Comparison of ENCODE assay signal across 8 cellular contexts in genomic region chr5:72268753-72269410, GRCh38. TPM values are rescaled to one million over a fixed set of nuclear protein-coding genes. Genes with fewer than 3 reads are reported as not detected.
A peak's percentile ranks its signal among the peaks of the same experiment; 100 is the strongest.
DNase-seq lines count a peak whose midpoint lies in the region; ATAC-seq, FAIRE-seq and TF ChIP-seq lines count a peak whose summit lies in the region.

No MANE protein-coding gene starts in this region.

- no peak for FAIRE-seq in kidney (lab: Jason Lieb, UNC)

- H3K36me3 ChIP-seq in HAP-1 (replicated peaks) (peaks cover 3% of the 10 kb centered on the region), SJCRH30 (peaks cover 10% of the 10 kb centered on the region), kidney (ENCODE audit: control insufficient read depth in 1 of 2, insufficient read depth in 2 of 2, low read length in 2 of 2) (no peaks in the 10 kb centered on the region)

- no peak overlapping the region for H3K27ac Mint-ChIP-seq in Calu3 (ENCODE audit: unreplicated experiment)

- in situ Hi-C loops in HAP-1 (cut with MboI; ENCODE audit: low sequenced_read_pairs) = no loop called here

- ATAC-seq in GM19467 (IDR thresholded peaks at IDR 0.05; ENCODE audit: unreplicated experiment) = no peak

- H3K9ac ChIP-seq in kidney (ENCODE audit: low read length in 2 of 2) = no peak overlapping the region

- BruUV-seq in Calu3 (replicated peaks; lab: Mats Ljungman, UMichigan) = no TSS peak

- CTCF ChIA-PET in Calu3 (lab: Charles Lee) = no interaction called here

- no peaks in the 10 kb centered on the region for H3K9me3 Mint-ChIP-seq in Calu3 (ENCODE audit: low read depth, unreplicated experiment)

- no peak overlapping the region for H3K4me3 ChIP-seq in HAP-1
- no peak overlapping the region for H3K4me3 ChIP-seq in SJCRH30
- no peak overlapping the region for H3K4me3 ChIP-seq in kidney (ENCODE audit: low read length in 2 of 2)

- H3K36me3 Mint-ChIP-seq in Calu3 (ENCODE audit: insufficient read depth, unreplicated experiment) = peaks cover 4% of the 10 kb centered on the region

- H3K4me1 ChIP-seq in HAP-1 (no peaks in the 10 kb centered on the region), SJCRH30 (no peaks in the 10 kb centered on the region), kidney (ENCODE audit: control insufficient read depth in 1 of 2, insufficient read depth in 1 of 2, low read depth in 1 of 2, low read length in 2 of 2) (peaks cover 0 to 4% of the 10 kb centered on the region in 2 donors)

- no peaks in the 10 kb centered on the region for H3K9me3 ChIP-seq in HAP-1
- H3K9me3 ChIP-seq in SJCRH30 (replicated peaks) = no peaks in the 10 kb centered on the region
- no peaks in the 10 kb centered on the region for H3K9me3 ChIP-seq in kidney (ENCODE audit: control insufficient read depth in 1 of 2, low read length in 2 of 2)

- H3K27me3 Mint-ChIP-seq in Calu3 (ENCODE audit: unreplicated experiment) = no peaks in the 10 kb centered on the region

- no peak overlapping the region for H3K4me3 Mint-ChIP-seq in Calu3 (ENCODE audit: low read depth, unreplicated experiment)

- DNase-seq in Calu3 = peak; percentile 71
- DNase-seq in HAP-1 (ENCODE audit: low spot score in 2 of 2) = peak; percentile 49 to 84
- DNase-seq in SJCRH30 = peak; percentile 67 to 79
- DNase-seq in amniotic stem cell (lab: John Stamatoyannopoulos, UW) = peak; percentile 35
- no peak for DNase-seq in kidney
- peak; percentile 15 for DNase-seq in stimulated activated CD8-positive, alpha-beta memory T cell treated with anti-CD3 and anti-CD28 coated beads, Interleukin-15, amount 100 ng/mL, for 1 hour (ENCODE audit: low read depth)
- no peak for DNase-seq in GDM1 (lab: John Stamatoyannopoulos, UW)

- peak; percentile 55 for TF ChIP-seq CTCF in Calu3 (IDR thresholded peaks at IDR 0.05; ENCODE audit: unreplicated experiment)
- peak; percentile 12 for TF ChIP-seq CTCF in kidney (IDR thresholded peaks at IDR 0.05; ENCODE audit: borderline replicate concordance, extremely low read depth, insufficient read depth)

- no peaks in the 10 kb centered on the region for H3K27me3 ChIP-seq in HAP-1 (ENCODE audit: low read depth)
- H3K27me3 ChIP-seq in SJCRH30 = no peaks in the 10 kb centered on the region

- intact Hi-C loops in Calu3 (cut with micrococcal nuclease; ENCODE audit: unreplicated experiment) = loop anchor here (1.0 to 2.0 kb wide), 2 partner anchors 130 to 491 kb away; no protein-coding TSS in a partner anchor
- intact Hi-C loops in kidney (cut with DNase I) = no loop called here

- H3K4me1 Mint-ChIP-seq in Calu3 (ENCODE audit: low read depth, unreplicated experiment) = peaks cover 8% of the 10 kb centered on the region

- no peak overlapping the region for H3K27ac ChIP-seq in SJCRH30
- no peak overlapping the region for H3K27ac ChIP-seq in kidney (ENCODE audit: low read depth in 2 of 2, low read length in 2 of 2)

RNA-seq across cellular contexts. Expression of gene MRPS27, which starts 51.2 kb away (rescaled TPM):
- 57.7 and 61.2 TPM in 2 replicates for total RNA-seq in Calu3 (2022)
- 98.5 and 105 TPM in 2 replicates for total RNA-seq in SJCRH30 (2014; rRNA removed; shearing (Covaris generic))
- total RNA-seq in kidney = 50.8 TPM
- polyA plus RNA-seq in kidney (ENCODE audit: insufficient read depth, low read depth, low replicate concordance) = 40.0 TPM

RNA-seq across cellular contexts. Expression of gene PTCD2, which starts 51.3 kb away (rescaled TPM):
- total RNA-seq in Calu3 (2022) = 14.3 and 16.2 TPM in 2 replicates
- 12.7 and 13.4 TPM in 2 replicates for total RNA-seq in SJCRH30 (2014; rRNA removed; shearing (Covaris generic))
- 9.8 TPM for total RNA-seq in kidney
- polyA plus RNA-seq in kidney (ENCODE audit: insufficient read depth, low read depth, low replicate concordance) = 7.2 TPM

Comparison
In these comparisons a context has a peak if more than half of its experiments do, and no peak if none do; other contexts are left out.
1. DNase-seq: peak in Calu3 (single experiment), HAP-1 (2 of 2), SJCRH30 (2 of 2), amniotic stem cell (single experiment) and stimulated activated CD8-positive, alpha-beta memory T cell treated with anti-CD3 and anti-CD28 coated beads, Interleukin-15, amount 100 ng/mL, for 1 hour (single experiment); none in kidney (single experiment) and GDM1 (single experiment).